In genomic region chr4:2813446-2814405, GRCh38 we compare ENCODE assay signal across 10 cellular contexts. TPM values are rescaled to one million over a fixed set of nuclear protein-coding genes. Genes with fewer than 3 reads are reported as not detected.
DNase-seq lines count a peak whose midpoint lies in the region; ATAC-seq and TF ChIP-seq lines count a peak whose summit lies in the region.
"Had no signal": no experiment of that assay in that cellular context is flagged by ENCODE, and none has a peak within 500 bp of the region (broad histone marks: within the 10 kb centered on the region; RNA-seq: fewer than 3 reads in every experiment).

No MANE protein-coding gene starts in this region.

- DNase-seq in activated naive CD4-positive, alpha-beta T cell treated with anti-CD3 and anti-CD28 coated beads for 36 hours = no peak
- DNase-seq in activated naive CD4-positive, alpha-beta T cell treated with anti-CD3 and anti-CD28 coated beads, Interleukin-2, amount 50 U/mL, for 16 hours = no peak
- DNase-seq in activated CD8-positive, alpha-beta T cell treated with anti-CD3 and anti-CD28 coated beads for 36 hours = peak; percentile 36
- DNase-seq in lower lobe of right lung (no peak), transverse colon (no peak), sciatic nerve (ENCODE audit: low spot score) (no peak), MV-4-11 (lab: John Stamatoyannopoulos, UW) (no peak), head of caudate nucleus (no peak)
- DNase-seq: GOT3, NCI-H524 had no signal

- peaks cover 89% of the 10 kb centered on the region for H3K4me1 ChIP-seq in lower lobe of right lung
- peaks cover 11 to 57% (median 26%) of the 10 kb centered on the region in 4 donors for H3K4me1 ChIP-seq in transverse colon

- no peak for TF ChIP-seq CTCF in activated CD8-positive, alpha-beta T cell treated with anti-CD3 and anti-CD28 coated beads for 36 hours (IDR thresholded peaks at IDR 0.05)
- no peak for TF ChIP-seq CTCF in lower lobe of right lung (IDR thresholded peaks at IDR 0.05)
- TF ChIP-seq CTCF in transverse colon (IDR thresholded peaks at IDR 0.05) = no peak

- no peak for TF ChIP-seq EP300 in transverse colon (IDR thresholded peaks at IDR 0.05; ENCODE audit: low read depth)

- intact Hi-C loops in activated naive CD4-positive, alpha-beta T cell treated with anti-CD3 and anti-CD28 coated beads for 36 hours (cut with micrococcal nuclease) = loop anchor here (2.0 kb wide), 4 partner anchors 15 to 43 kb away; no protein-coding TSS in a partner anchor
- intact Hi-C loops in activated CD8-positive, alpha-beta T cell treated with anti-CD3 and anti-CD28 coated beads for 36 hours (cut with micrococcal nuclease) = no loop called here
- intact Hi-C loops in lower lobe of right lung (cut with DNase I) (no loop called here), transverse colon (cut with DNase I; ENCODE audit: low total_unique reads) (no loop called here), sciatic nerve (cut with DNase I) (no loop called here), head of caudate nucleus (cut with DNase I) (no loop called here)

- H3K27me3 ChIP-seq in lower lobe of right lung (ENCODE audit: low read depth) (no peaks in the 10 kb centered on the region), transverse colon (no peaks in the 10 kb centered on the region)

- peak overlapping the region; percentile 88 for H3K27ac ChIP-seq in lower lobe of right lung
- H3K27ac ChIP-seq in transverse colon = peak overlapping the region; percentile 77 to 89 (median 80)

- H3K9me3 ChIP-seq in lower lobe of right lung (no peaks in the 10 kb centered on the region), transverse colon (no peaks in the 10 kb centered on the region)

- CTCF ChIA-PET in activated naive CD4-positive, alpha-beta T cell treated with anti-CD3 and anti-CD28 coated beads for 36 hours (lab: Charles Lee) = interaction anchor here (1.1 to 1.8 kb wide), 2 partner anchors 51 to 100 kb away, joined by 3 to 9 read pairs; no protein-coding TSS in a partner anchor
- CTCF ChIA-PET in activated CD8-positive, alpha-beta T cell treated with anti-CD3 and anti-CD28 coated beads for 36 hours (lab: Charles Lee) = interaction anchor here (1.1 to 1.4 kb wide), 5 partner anchors 15 to 117 kb away, joined by 3 to 7 read pairs (median 4); partner anchors contain the start of gene TNIP2

- WGBS in transverse colon (ENCODE audit: low coverage in 1 of 2), 2 donors = 79 to 82% methylated on average over 6 to 17 of the region's 17 CpGs

- H3K36me3 ChIP-seq in lower lobe of right lung = peaks cover 11% of the 10 kb centered on the region
- no peaks in the 10 kb centered on the region for H3K36me3 ChIP-seq in transverse colon

- H3K4me3 ChIP-seq in lower lobe of right lung (peak overlapping the region; percentile 68), transverse colon (peak overlapping the region in 3 of 4 donors; percentile 12 to 40 (median 27))

- POLR2A ChIA-PET in activated CD8-positive, alpha-beta T cell treated with anti-CD3 and anti-CD28 coated beads for 36 hours (lab: Charles Lee) = interaction anchor here (0.8 to 2.6 kb wide), 13 partner anchors 8 to 68 kb away, joined by 3 to 11 read pairs (median 4); partner anchors contain the start of gene TNIP2

- peak overlapping the region; percentile 93 for H3K4me3 Mint-ChIP-seq in activated naive CD4-positive, alpha-beta T cell treated with anti-CD3 and anti-CD28 coated beads for 36 hours
- peak overlapping the region; percentile 98 for H3K4me3 Mint-ChIP-seq in activated CD8-positive, alpha-beta T cell treated with anti-CD3 and anti-CD28 coated beads for 36 hours

- H3K4me1 Mint-ChIP-seq in activated naive CD4-positive, alpha-beta T cell treated with anti-CD3 and anti-CD28 coated beads for 36 hours (ENCODE audit: low read depth) = peaks cover 53% of the 10 kb centered on the region
- peaks cover 57% of the 10 kb centered on the region for H3K4me1 Mint-ChIP-seq in activated CD8-positive, alpha-beta T cell treated with anti-CD3 and anti-CD28 coated beads for 36 hours (ENCODE audit: low read depth)

- peak; percentile 8 for ATAC-seq in activated CD8-positive, alpha-beta T cell treated with anti-CD3 and anti-CD28 coated beads for 36 hours
- ATAC-seq in lower lobe of right lung = no peak
- no peak for ATAC-seq in sciatic nerve

- peak overlapping the region; percentile 86 for H3K27ac Mint-ChIP-seq in activated naive CD4-positive, alpha-beta T cell treated with anti-CD3 and anti-CD28 coated beads for 36 hours
- peak overlapping the region; percentile 79 for H3K27ac Mint-ChIP-seq in activated CD8-positive, alpha-beta T cell treated with anti-CD3 and anti-CD28 coated beads for 36 hours

- no peaks in the 10 kb centered on the region for H3K9me3 Mint-ChIP-seq in activated naive CD4-positive, alpha-beta T cell treated with anti-CD3 and anti-CD28 coated beads for 36 hours
- H3K9me3 Mint-ChIP-seq in activated CD8-positive, alpha-beta T cell treated with anti-CD3 and anti-CD28 coated beads for 36 hours = no peaks in the 10 kb centered on the region

- no peak for TF ChIP-seq POLR2A in transverse colon (IDR thresholded peaks at IDR 0.05)

- H3K36me3 Mint-ChIP-seq in activated naive CD4-positive, alpha-beta T cell treated with anti-CD3 and anti-CD28 coated beads for 36 hours (ENCODE audit: low read depth) = peaks cover 17% of the 10 kb centered on the region
- peaks cover 46% of the 10 kb centered on the region for H3K36me3 Mint-ChIP-seq in activated CD8-positive, alpha-beta T cell treated with anti-CD3 and anti-CD28 coated beads for 36 hours (ENCODE audit: low read depth)

- H3K27me3 Mint-ChIP-seq in activated naive CD4-positive, alpha-beta T cell treated with anti-CD3 and anti-CD28 coated beads for 36 hours (ENCODE audit: low read depth) = no peaks in the 10 kb centered on the region
- H3K27me3 Mint-ChIP-seq in activated CD8-positive, alpha-beta T cell treated with anti-CD3 and anti-CD28 coated beads for 36 hours = no peaks in the 10 kb centered on the region

- in situ Hi-C loops in transverse colon (cut with MboI; ENCODE audit: low pct_ligation_motif_present in 1 of 4, low pct_unique_long_range_greater_than_20kb in 1 of 4, low sequenced_read_pairs in 3 of 4) = no loop called here

RNA-seq across cellular contexts. Expression of gene SH3BP2, which starts 20.8 kb away (rescaled TPM):
- total RNA-seq in activated naive CD4-positive, alpha-beta T cell treated with anti-CD3 and anti-CD28 coated beads for 36 hours = 10 to 100 TPM; 45.7 to 47.4 TPM
- total RNA-seq in activated CD8-positive, alpha-beta T cell treated with anti-CD3 and anti-CD28 coated beads for 36 hours = 10 to 100 TPM; 54.8 to 59.0 TPM
- total RNA-seq in lower lobe of right lung = 102 TPM
- total RNA-seq in transverse colon = 100 to 1,000 TPM in 3 of 4 donors, 10 to 100 TPM in 1; 92.6 to 301 (median 117) TPM
- total RNA-seq in sciatic nerve = 82.7 TPM

RNA-seq across cellular contexts. Expression of gene ADD1, which starts 29.9 kb away (rescaled TPM):
- total RNA-seq in activated naive CD4-positive, alpha-beta T cell treated with anti-CD3 and anti-CD28 coated beads for 36 hours = 100 to 1,000 TPM; 165 TPM
- total RNA-seq in activated CD8-positive, alpha-beta T cell treated with anti-CD3 and anti-CD28 coated beads for 36 hours = 100 to 1,000 TPM; 149 to 154 TPM
- total RNA-seq in lower lobe of right lung = 279 TPM
- 100 to 1,000 TPM; 218 to 392 (median 299) TPM for total RNA-seq in transverse colon
- total RNA-seq in sciatic nerve = 429 TPM

RNA-seq across cellular contexts. Expression of gene TNIP2, which starts 57.6 kb away (rescaled TPM):
- 10 to 100 TPM; 54.2 to 55.0 TPM for total RNA-seq in activated naive CD4-positive, alpha-beta T cell treated with anti-CD3 and anti-CD28 coated beads for 36 hours
- total RNA-seq in activated CD8-positive, alpha-beta T cell treated with anti-CD3 and anti-CD28 coated beads for 36 hours = 10 to 100 TPM; 46.1 to 48.1 TPM
- 36.7 TPM for total RNA-seq in lower lobe of right lung
- 100 to 1,000 TPM in 3 of 4 donors, 10 to 100 TPM in 1; 91.8 to 203 (median 129) TPM for total RNA-seq in transverse colon
- 34.9 TPM for total RNA-seq in sciatic nerve
